Comparison of ENCODE assay signal across 1 cellular context in the genomic region with DNA sequence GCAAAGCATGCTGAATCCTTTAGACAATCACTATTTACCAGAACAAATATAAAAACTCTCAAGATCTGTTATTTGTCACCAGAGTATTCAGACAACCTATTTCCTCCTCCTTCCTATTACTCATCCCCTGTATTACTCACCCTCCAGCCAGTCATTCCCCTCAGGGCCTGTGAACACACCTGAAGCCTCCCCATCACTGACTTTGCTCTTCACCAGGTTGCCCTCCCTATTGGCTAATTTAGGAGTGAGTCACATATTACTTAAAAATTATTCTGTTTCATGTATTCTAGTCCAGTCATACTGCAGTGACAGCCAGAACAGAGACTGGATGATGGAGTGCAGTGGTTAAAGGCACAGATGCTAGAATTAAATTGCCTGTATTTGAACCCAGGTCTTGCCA.
TF ChIP-seq lines count a peak whose summit lies in the region.

No MANE protein-coding gene starts in this region.

TF ChIP-seq in K562, 482 proteins besides CTCF, POLR2A, EP300 and RAD21 (continued from another document):
- TF ChIP-seq, protein P1, sequence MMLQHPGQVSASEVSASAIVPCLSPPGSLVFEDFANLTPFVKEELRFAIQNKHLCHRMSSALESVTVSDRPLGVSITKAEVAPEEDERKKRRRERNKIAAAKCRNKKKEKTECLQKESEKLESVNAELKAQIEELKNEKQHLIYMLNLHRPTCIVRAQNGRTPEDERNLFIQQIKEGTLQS (IDR thresholded peaks at IDR 0.05): peak; percentile 77
- TF ChIP-seq, protein P1 (CRISPR knock-in tag; conservative IDR thresholded peaks at IDR 0.05): no peak
- no peak for TF ChIP-seq CHD4 (IDR thresholded peaks at IDR 0.05; ENCODE audit: insufficient read depth, insufficient replicate concordance, low read depth, low read length, poor library complexity, severe bottlenecking)
- no peak for TF ChIP-seq MLX (CRISPR knock-in tag; conservative IDR thresholded peaks at IDR 0.05)
- TF ChIP-seq, protein P2, sequence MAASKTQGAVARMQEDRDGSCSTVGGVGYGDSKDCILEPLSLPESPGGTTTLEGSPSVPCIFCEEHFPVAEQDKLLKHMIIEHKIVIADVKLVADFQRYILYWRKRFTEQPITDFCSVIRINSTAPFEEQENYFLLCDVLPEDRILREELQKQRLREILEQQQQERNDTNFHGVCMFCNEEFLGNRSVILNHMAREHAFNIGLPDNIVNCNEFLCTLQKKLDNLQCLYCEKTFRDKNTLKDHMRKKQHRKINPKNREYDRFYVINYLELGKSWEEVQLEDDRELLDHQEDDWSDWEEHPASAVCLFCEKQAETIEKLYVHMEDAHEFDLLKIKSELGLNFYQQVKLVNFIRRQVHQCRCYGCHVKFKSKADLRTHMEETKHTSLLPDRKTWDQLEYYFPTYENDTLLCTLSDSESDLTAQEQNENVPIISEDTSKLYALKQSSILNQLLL (CRISPR knock-in tag; IDR thresholded peaks at IDR 0.05; ENCODE audit: borderline replicate concordance): no peak
- peak; percentile 45; the same call in 1 of the 2 replicates for TF ChIP-seq ZEB2 (IDR thresholded peaks at IDR 0.05)
- TF ChIP-seq FOSL1 (tag; conservative IDR thresholded peaks at IDR 0.05): peak; percentile 58
- TF ChIP-seq EWSR1 (IDR thresholded peaks at IDR 0.05; ENCODE audit: borderline replicate concordance, low read depth, partially characterized antibody): no peak
- TF ChIP-seq IRF9 (tag; IDR thresholded peaks at IDR 0.05): no peak
- no peak for TF ChIP-seq ETS2 (tag; IDR thresholded peaks at IDR 0.05; ENCODE audit: borderline replicate concordance, poor library complexity, severe bottlenecking)
- TF ChIP-seq YY1 (IDR thresholded peaks at IDR 0.05; ENCODE audit: borderline replicate concordance in 1 of 3, control insufficient read depth in 1 of 3, extremely low read depth in 1 of 3, insufficient read depth in 3 of 3, insufficient read length in 1 of 3, insufficient replicate concordance in 2 of 3, low read depth in 1 of 3, low read length in 2 of 3): no peak
- no peak for TF ChIP-seq BRF1 (IDR thresholded peaks at IDR 0.05; ENCODE audit: borderline replicate concordance, extremely low read depth, insufficient read length)
- no peak for TF ChIP-seq BCL6 (CRISPR knock-in tag; IDR thresholded peaks at IDR 0.05)
- 0 out of 2 replicates have a peak, but pooled peaks have one; percentile 17 for TF ChIP-seq JUN (IDR thresholded peaks at IDR 0.05; ENCODE audit: borderline replicate concordance, low read depth, low read length)
- TF ChIP-seq JUN (CRISPR knock-in tag; IDR thresholded peaks at IDR 0.05; ENCODE audit: borderline replicate concordance): no peak
